29 cellular contexts compared by ENCODE assay signal in genomic region chr13:27000686-27001085, GRCh38.
"Had no signal": no experiment of that assay in that cellular context is flagged by ENCODE, and none has a peak within 500 bp of the region (broad histone marks: within the 10 kb centered on the region; RNA-seq: fewer than 3 reads in every experiment).

No MANE protein-coding gene starts in this region.

- H3K9me3 Mint-ChIP-seq: natural killer cell treated with Interleukin-12 subunit alpha and Interleukin-12 subunit beta and Interleukin-15 and Interleukin-18, amount 100 ng/mL, for 72 hours; stimulated activated naive CD8-positive, alpha-beta T cell treated with anti-CD3 and anti-CD28 coated beads, Interleukin-15, amount 100 ng/mL, for 72 hours had no signal

- H3K27ac Mint-ChIP-seq: mesothelial cell of epicardium; naive thymus-derived CD4-positive, alpha-beta T cell; natural killer cell treated with Interleukin-12 subunit alpha and Interleukin-12 subunit beta and Interleukin-15 and Interleukin-18, amount 100 ng/mL, for 72 hours; stimulated activated naive CD8-positive, alpha-beta T cell treated with anti-CD3 and anti-CD28 coated beads, Interleukin-15, amount 100 ng/mL, for 72 hours had no signal

- H3K4me1 ChIP-seq: prostate gland, testis had no signal

- H3K4me3 Mint-ChIP-seq: mesothelial cell of epicardium; naive thymus-derived CD4-positive, alpha-beta T cell; natural killer cell treated with Interleukin-12 subunit alpha and Interleukin-12 subunit beta and Interleukin-15 and Interleukin-18, amount 100 ng/mL, for 72 hours; stimulated activated memory B cell treated with anti-CD40 and anti-IgM and Interleukin-4, amounts not matched to agents 10 μg/mL and 1 μg/mL and 100 μg/mL, for 72 hours; stimulated activated naive CD8-positive, alpha-beta T cell treated with anti-CD3 and anti-CD28 coated beads, Interleukin-15, amount 100 ng/mL, for 72 hours had no signal

- H3K27ac ChIP-seq: heart right ventricle, hepatocyte, lower lobe of right lung, ovary, prostate gland, testis, thyroid gland, upper lobe of right lung had no signal

- H3K4me3 ChIP-seq: heart right ventricle, hepatocyte, lower lobe of right lung, mucosa of descending colon, ovary, prostate gland, smooth muscle cell, testis, thyroid gland, upper lobe of right lung had no signal

- H3K9me3 ChIP-seq: lower lobe of right lung, mucosa of descending colon, ovary, prostate gland, testis, thyroid gland, upper lobe of right lung had no signal

- ATAC-seq: heart right ventricle; left cardiac atrium; left lobe of liver; lower lobe of right lung; mucosa of descending colon; naive thymus-derived CD4-positive, alpha-beta T cell; natural killer cell treated with Interleukin-12 subunit alpha and Interleukin-12 subunit beta and Interleukin-15 and Interleukin-18, amount 100 ng/mL, for 72 hours; right cardiac atrium; stimulated activated memory B cell treated with anti-CD40 and anti-IgM and Interleukin-4, amounts not matched to agents 10 μg/mL and 1 μg/mL and 100 μg/mL, for 72 hours; stimulated activated naive CD8-positive, alpha-beta T cell treated with anti-CD3 and anti-CD28 coated beads, Interleukin-15, amount 100 ng/mL, for 72 hours; upper lobe of right lung had no signal

- DNase-seq: heart right ventricle; kidney glomerular epithelial cell; left cardiac atrium; lower lobe of right lung; mammary epithelial cell; mesenchymal stem cell; mucosa of descending colon; naive thymus-derived CD4-positive, alpha-beta T cell; ovary; retina; right cardiac atrium; stimulated activated CD4-positive, alpha-beta T cell treated with anti-CD3 and anti-CD28 coated beads, Interleukin-1b, Interleukin-23, amount 100 ng/mL, for 48 hours; stimulated activated CD4-positive, alpha-beta T cell treated with anti-CD3 and anti-CD28 coated beads, Interleukin-2, amount 100 ng/mL, for 48 hours; stimulated activated CD4-positive, alpha-beta T cell treated with anti-CD3 and anti-CD28 coated beads, Interleukin-4, amount 100 ng/mL, for 4 hours; stimulated activated CD8-positive, alpha-beta memory T cell treated with anti-CD3 and anti-CD28 coated beads, Interleukin-4, amount 100 ng/mL, for 48 hours; stimulated activated naive CD4-positive, alpha-beta T cell treated with Interleukin-2 at 50 U/mL for 16 hours; stimulated activated naive CD8-positive, alpha-beta T cell treated with anti-CD3 and anti-CD28 coated beads, Interleukin-15, amount 100 ng/mL, for 72 hours; substantia nigra; testis; thyroid gland; trophoblast cell; upper lobe of right lung had no signal

- H3K36me3 Mint-ChIP-seq: mesothelial cell of epicardium; natural killer cell treated with Interleukin-12 subunit alpha and Interleukin-12 subunit beta and Interleukin-15 and Interleukin-18, amount 100 ng/mL, for 72 hours; stimulated activated memory B cell treated with anti-CD40 and anti-IgM and Interleukin-4, amounts not matched to agents 10 μg/mL and 1 μg/mL and 100 μg/mL, for 72 hours had no signal

- H3K36me3 ChIP-seq: heart right ventricle, lower lobe of right lung, ovary, prostate gland, thyroid gland, upper lobe of right lung had no signal

- H3K27me3 ChIP-seq: hepatocyte, ovary, testis, thyroid gland, upper lobe of right lung had no signal
